Comparison of ENCODE assay signal across 28 cellular contexts in the genomic region with DNA sequence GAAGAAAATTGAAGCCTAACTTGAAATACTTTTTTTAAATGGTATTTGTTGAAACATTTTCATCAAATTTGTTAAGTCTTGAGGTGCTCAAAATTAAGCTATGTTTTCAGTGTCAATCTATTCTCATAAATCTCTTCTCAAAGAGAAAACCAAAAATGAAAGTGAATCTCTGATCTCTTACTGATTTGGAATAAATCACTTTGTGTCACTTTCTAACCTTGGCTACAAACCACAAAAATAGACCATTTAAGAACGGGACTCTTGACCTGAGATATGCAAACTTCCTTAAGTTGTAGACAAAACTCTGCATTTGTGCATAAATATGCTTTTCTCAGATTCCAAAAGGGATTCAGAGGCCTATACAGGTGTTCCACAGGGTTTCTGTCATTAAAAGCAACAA.
DNase-seq lines count a peak whose midpoint lies in the region; ATAC-seq and TF ChIP-seq lines count a peak whose summit lies in the region.
"Had no signal": no experiment of that assay in that cellular context is flagged by ENCODE, and none has a peak within 500 bp of the region (broad histone marks: within the 10 kb centered on the region; RNA-seq: fewer than 3 reads in every experiment).

No MANE protein-coding gene starts in this region.

- ATAC-seq in GM18867 (IDR thresholded peaks at IDR 0.05; ENCODE audit: unreplicated experiment): peak; percentile 80
- ATAC-seq in GM21529 (IDR thresholded peaks at IDR 0.05; ENCODE audit: unreplicated experiment): peak; percentile 66
- ATAC-seq in HG03175 (IDR thresholded peaks at IDR 0.05; ENCODE audit: unreplicated experiment): peak; percentile 70
- no peak for ATAC-seq in lower lobe of right lung
- ATAC-seq: left lobe of liver, right cardiac atrium, WTC11 had no signal

- H3K9me3 ChIP-seq in lower lobe of right lung (no peaks in the 10 kb centered on the region), SJCRH30 (replicated peaks) (peaks cover 5% of the 10 kb centered on the region; the same call in 1 of the 2 replicates)
- H3K9me3 ChIP-seq: SJSA1 had no signal

- H3K4me3 ChIP-seq in lower lobe of right lung (no peak overlapping the region), SJCRH30 (no peak overlapping the region)
- H3K4me3 ChIP-seq: SJSA1 had no signal

- no peaks in the 10 kb centered on the region for H3K36me3 ChIP-seq in lower lobe of right lung
- H3K36me3 ChIP-seq in SJCRH30: no peaks in the 10 kb centered on the region
- H3K36me3 ChIP-seq: SJSA1 had no signal

- H3K27ac ChIP-seq in lower lobe of right lung (no peak overlapping the region), SJCRH30 (no peak overlapping the region)
- H3K27ac ChIP-seq: SJSA1 had no signal

- intact Hi-C loops in lower lobe of right lung (cut with DNase I): no loop called here

- no peaks in the 10 kb centered on the region for H3K27me3 ChIP-seq in lower lobe of right lung (ENCODE audit: low read depth)
- no peaks in the 10 kb centered on the region for H3K27me3 ChIP-seq in SJCRH30
- H3K27me3 ChIP-seq: SJSA1 had no signal

- TF ChIP-seq CTCF in GM10266 (IDR thresholded peaks at IDR 0.05; ENCODE audit: control insufficient read depth, insufficient read depth, low read depth, missing control alignments) (no peak), lower lobe of right lung (IDR thresholded peaks at IDR 0.05) (no peak)

- DNase-seq in GM10266 (ENCODE audit: extremely low spot score): peak; percentile 5
- DNase-seq in lower lobe of right lung: no peak
- no peak for DNase-seq in SJCRH30
- no peak for DNase-seq in HT-29 (ENCODE audit: low spot score)
- DNase-seq in SIG-M5 treated with dmso at 0.1 percent for 504 hours (lab: John Stamatoyannopoulos, UW; ENCODE audit: unreplicated experiment): no peak
- DNase-seq: activated CD4-positive, alpha-beta memory T cell treated with anti-CD3 and anti-CD28 coated beads, Interleukin-2, amount 10 ng/mL, durations not matched to agents 7 days and 5 days; activated CD8-positive, alpha-beta memory T cell treated with anti-CD3 and anti-CD28 coated beads, Interleukin-2, amount 50 U/mL, for 48 hours; activated effector memory CD4-positive, alpha-beta T cell treated with Interleukin-2 at 50 U/mL for 16 hours; activated naive CD8-positive, alpha-beta T cell treated with anti-CD3 and anti-CD28 coated beads for 36 hours; AML-193; aorta; CD4-positive, alpha-beta memory T cell; effector CD4-positive, alpha-beta T cell; H9; KBM-7; mesendoderm; NCI-H1105; NCI-H2029 treated with DMSO at 0.1 percent for 48 hours; NCI-H345; right cardiac atrium; stimulated activated CD4-positive, alpha-beta T cell treated with anti-CD3 and anti-CD28 coated beads, Interleukin-2, amount 100 ng/mL, for 24 hours; trophoblast cell had no signal

- H3K4me1 ChIP-seq in lower lobe of right lung: no peaks in the 10 kb centered on the region
- no peaks in the 10 kb centered on the region for H3K4me1 ChIP-seq in SJCRH30
- H3K4me1 ChIP-seq: SJSA1 had no signal

Comparison
In these comparisons a context has a peak if more than half of its experiments do, and no peak if none do; other contexts are left out.
1. ATAC-seq: peak in GM18867 (single experiment), GM21529 (single experiment) and HG03175 (single experiment); none in lower lobe of right lung (0 of 2).